Comparison of ENCODE assay signal across 16 cellular contexts in the genomic region with DNA sequence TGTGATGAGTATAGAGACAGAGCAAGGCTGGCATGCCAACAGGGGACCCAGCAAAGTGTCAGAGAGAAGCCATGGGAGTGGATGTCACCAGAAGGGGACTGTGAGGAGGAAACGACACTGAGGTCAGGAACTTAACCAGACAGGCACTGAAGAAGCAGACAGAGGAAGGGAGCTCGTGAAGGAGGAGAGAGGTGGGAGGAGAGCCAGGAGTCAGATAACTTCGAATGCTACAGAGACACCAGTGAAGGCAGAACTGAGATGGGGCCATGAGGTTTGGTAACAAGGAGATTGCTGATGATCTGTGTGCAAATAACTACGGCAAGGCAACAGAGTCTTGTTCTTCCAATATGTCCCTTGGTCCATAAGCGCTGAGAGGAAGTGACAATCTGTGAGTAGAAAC.
DNase-seq lines count a peak whose midpoint lies in the region; ATAC-seq, FAIRE-seq and TF ChIP-seq lines count a peak whose summit lies in the region.
"Had no signal": no experiment of that assay in that cellular context is flagged by ENCODE, and none has a peak within 500 bp of the region (broad histone marks: within the 10 kb centered on the region; RNA-seq: fewer than 3 reads in every experiment).

No MANE protein-coding gene starts in this region.

- POLR2A ChIA-PET in H1 (lab: Charles Lee; ENCODE audit: partially characterized antibody), result no interaction called here

- FAIRE-seq in H1 (lab: Jason Lieb, UNC), result peak; percentile 32
- FAIRE-seq: colon had no signal

- H4K8ac ChIP-seq in H1 (ENCODE audit: extremely low read depth, insufficient read depth, low read length), result no peak overlapping the region

- H3K4me1 ChIP-seq in H1 (replicated peaks in 1 of 4; ENCODE audit: control insufficient read depth in 3 of 4, insufficient read depth in 4 of 4, low read length in 3 of 4), result peaks cover 0 to 4% (median 0%) of the 10 kb centered on the region in 4 experiments; a peak in 2 of 7 replicates
- H3K4me1 ChIP-seq in upper lobe of left lung, result peaks cover 4 to 23% (median 20%) of the 10 kb centered on the region in 4 donors
- H3K4me1 ChIP-seq: adrenal gland, parathyroid adenoma had no signal

- peak overlapping the region; percentile 42; the same call in 1 of the 2 replicates for H2AFZ ChIP-seq in H1 (ENCODE audit: low read length)
- H2AFZ ChIP-seq: parathyroid adenoma had no signal

- H3K23ac ChIP-seq in H1 (ENCODE audit: insufficient read length), result no peak overlapping the region

- H2BK120ac ChIP-seq in H1 (replicated peaks; ENCODE audit: low read depth, low read length), result no peak overlapping the region

- no peak overlapping the region for H3K4ac ChIP-seq in H1 (replicated peaks; ENCODE audit: insufficient read length, low read depth, low read length)

- H3K27me3 ChIP-seq in H1 (replicated peaks in 1 of 4; ENCODE audit: control insufficient read depth in 3 of 4, extremely low read depth in 1 of 4, insufficient read depth in 3 of 4, low read length in 3 of 4) (no peaks in the 10 kb centered on the region), upper lobe of left lung (no peaks in the 10 kb centered on the region)
- H3K27me3 ChIP-seq: adrenal gland had no signal

- TF ChIP-seq POLR2A in H1 (IDR thresholded peaks at IDR 0.05; ENCODE audit: control extremely low read depth in 1 of 2, low read depth in 2 of 2, low read length in 2 of 2) (no peak), upper lobe of left lung (IDR thresholded peaks at IDR 0.05) (no peak)

- H3K9me3 ChIP-seq in H1 (ENCODE audit: insufficient read depth in 2 of 2, low read depth in 1 of 2, low read length in 1 of 2), result no peaks in the 10 kb centered on the region
- no peaks in the 10 kb centered on the region for H3K9me3 ChIP-seq in upper lobe of left lung
- H3K9me3 ChIP-seq: adrenal gland had no signal

- H3K27ac Mint-ChIP-seq in nephron progenitor cell, result peak overlapping the region; percentile 12
- H3K27ac Mint-ChIP-seq: CD4-positive, alpha-beta T cell; memory B cell had no signal

- no peaks in the 10 kb centered on the region for H3K79me2 ChIP-seq in H1 (ENCODE audit: control insufficient read depth in 1 of 2, insufficient read depth in 2 of 2, low read length in 2 of 2)
- H3K79me2 ChIP-seq: parathyroid adenoma had no signal

- peaks cover 21% of the 10 kb centered on the region for H3K4me1 Mint-ChIP-seq in nephron progenitor cell
- H3K4me1 Mint-ChIP-seq: memory B cell had no signal

- no peak overlapping the region for H3K56ac ChIP-seq in H1 (replicated peaks; ENCODE audit: insufficient read length, low read depth, low read length)

- H3K27me3 Mint-ChIP-seq in nephron progenitor cell (ENCODE audit: low read depth, poor library complexity), result peaks cover 2% of the 10 kb centered on the region
- H3K27me3 Mint-ChIP-seq: CD4-positive, alpha-beta T cell had no signal

- DNase-seq in NCI-H69 (lab: John Stamatoyannopoulos, UW) (peak; percentile 89), H1 (ENCODE audit: low read depth in 1 of 2, low spot score in 2 of 2) (no peak), nephron progenitor cell (no peak), upper lobe of left lung (no peak), NCI-H2171 (lab: John Stamatoyannopoulos, UW) (no peak)
- DNase-seq: activated CD4-positive, alpha-beta T cell treated with anti-CD3 and anti-CD28 coated beads for 48 hours; activated T-cell treated with anti-CD3 and anti-CD28 coated beads, Interleukin-2, amount 50 U/mL, for 1 hour; CD4-positive, alpha-beta T cell; NCI-H1105; NCI-H345 had no signal

- no peak for TF ChIP-seq RAD21 in H1 (IDR thresholded peaks at IDR 0.05 in 1 of 2, conservative IDR thresholded peaks at IDR 0.05 in 1 of 2; ENCODE audit: low read depth in 2 of 2, low read length in 2 of 2)

- TF ChIP-seq EP300 in H1 (IDR thresholded peaks at IDR 0.05; ENCODE audit: borderline replicate concordance in 1 of 2, low read depth in 2 of 2, low read length in 2 of 2), result no peak
- no peak for TF ChIP-seq EP300 in upper lobe of left lung (IDR thresholded peaks at IDR 0.05)

- no peak overlapping the region for H3K4me3 Mint-ChIP-seq in nephron progenitor cell
- H3K4me3 Mint-ChIP-seq: CD4-positive, alpha-beta T cell; memory B cell had no signal

- CTCF ChIA-PET in H1 (lab: Charles Lee; ENCODE audit: partially characterized antibody), result interaction anchor here (0.7 kb wide), 1 partner anchor 56 kb away, joined by 4 read pairs; no protein-coding TSS in a partner anchor

- H3K36me3 ChIP-seq in H1 (ENCODE audit: control insufficient read depth in 2 of 4, insufficient read depth in 4 of 4, low read length in 3 of 4) (no peaks in the 10 kb centered on the region), upper lobe of left lung (no peaks in the 10 kb centered on the region)
- H3K36me3 ChIP-seq: adrenal gland had no signal

- no peak overlapping the region for H3K4me3 ChIP-seq in H1 (ENCODE audit: extremely low read depth in 1 of 4, insufficient read depth in 2 of 4, low read depth in 3 of 4, low read length in 4 of 4)
- no peak overlapping the region for H3K4me3 ChIP-seq in upper lobe of left lung
- H3K4me3 ChIP-seq: adrenal gland had no signal

- no peak overlapping the region for H4K5ac ChIP-seq in H1 (ENCODE audit: insufficient read length, low read depth, low read length)

- no peak overlapping the region for H3K27ac ChIP-seq in H1 (ENCODE audit: low read depth, low read length)
- peak overlapping the region; percentile 11 to 24 (median 18) for H3K27ac ChIP-seq in upper lobe of left lung
- H3K27ac ChIP-seq: parathyroid adenoma had no signal

- H3K9ac ChIP-seq in H1 (replicated peaks in 1 of 4; ENCODE audit: extremely low read depth in 1 of 4, low read depth in 3 of 4, low read length in 3 of 4), result no peak overlapping the region
- H3K9ac ChIP-seq: parathyroid adenoma had no signal

- 70% methylated on average over 5 of the region's 5 CpGs; no CpG with 5 or more reads in 1 of the 2 experiments for WGBS in H1 (ENCODE audit: extremely low coverage in 1 of 2, insufficient coverage in 1 of 2, insufficient read length in 1 of 2, insufficient replicate concordance in 2 of 2, low coverage in 1 of 2, low lambda C conversion rate in 2 of 2, missing lambda C conversion rate in 1 of 2), 2 experiments
- 53 to 63% methylated on average over 5 of the region's 5 CpGs for WGBS in upper lobe of left lung, 2 donors

- no peak overlapping the region for H2BK5ac ChIP-seq in H1 (ENCODE audit: low read depth, low read length)

- no peaks in the 10 kb centered on the region for H3K79me1 ChIP-seq in H1 (ENCODE audit: low read depth, low read length)

- H2BK12ac ChIP-seq in H1 (ENCODE audit: low read depth, low read length), result no peak overlapping the region

- H3K9me3 Mint-ChIP-seq in nephron progenitor cell, result peaks cover 3% of the 10 kb centered on the region

- no peak overlapping the region for H3K14ac ChIP-seq in H1 (ENCODE audit: insufficient read length)

- no peak overlapping the region for H3K4me2 ChIP-seq in H1 (ENCODE audit: insufficient read depth in 1 of 2, low read depth in 2 of 2, low read length in 2 of 2)

- ATAC-seq in upper lobe of left lung (ENCODE audit: low FRiP score in 2 of 2), result peak in 1 of 2 donors; percentile 24
- ATAC-seq in HG03175 (IDR thresholded peaks at IDR 0.05; ENCODE audit: unreplicated experiment), result no peak
- no peak for ATAC-seq in GM19397 (IDR thresholded peaks at IDR 0.05; ENCODE audit: unreplicated experiment)

- H3K23me2 ChIP-seq in H1 (ENCODE audit: low read depth, low read length), result no peaks in the 10 kb centered on the region

- H2BK20ac ChIP-seq in H1 (ENCODE audit: low read length), result no peak overlapping the region

- TF ChIP-seq CTCF in H1 (IDR thresholded peaks at IDR 0.05; ENCODE audit: control extremely low read depth in 1 of 3, insufficient read depth in 1 of 3, low read depth in 1 of 3, low read length in 3 of 3), result no peak
- TF ChIP-seq CTCF in nephron progenitor cell (IDR thresholded peaks at IDR 0.05), result no peak
- TF ChIP-seq CTCF in upper lobe of left lung (IDR thresholded peaks at IDR 0.05), result no peak

- no peak overlapping the region for H2BK15ac ChIP-seq in H1 (ENCODE audit: low read length)

- H2AK5ac ChIP-seq in H1 (ENCODE audit: low read depth, low read length), result no peak overlapping the region

- no peaks in the 10 kb centered on the region for H3K36me3 Mint-ChIP-seq in nephron progenitor cell (ENCODE audit: low read depth)
- H3K36me3 Mint-ChIP-seq: memory B cell had no signal

- no peaks in the 10 kb centered on the region for H4K20me1 ChIP-seq in H1 (replicated peaks in 1 of 2; ENCODE audit: control insufficient read depth in 1 of 2, insufficient read depth in 2 of 2, low read length in 2 of 2)

- no peak overlapping the region for H3K18ac ChIP-seq in H1 (ENCODE audit: extremely low read depth, low read length)

- no peak overlapping the region for H4K91ac ChIP-seq in H1 (replicated peaks; ENCODE audit: insufficient read length, low read length)

TF ChIP-seq in H1, 55 proteins besides CTCF, POLR2A, EP300 and RAD21:
- TF ChIP-seq CREB1 (IDR thresholded peaks at IDR 0.05) (no peak), CHD1 (IDR thresholded peaks at IDR 0.05; ENCODE audit: low read depth, low read length) (no peak), RXRA (IDR thresholded peaks at IDR 0.05; ENCODE audit: insufficient read depth, low read depth, low read length) (no peak)
